In the genomic region with DNA sequence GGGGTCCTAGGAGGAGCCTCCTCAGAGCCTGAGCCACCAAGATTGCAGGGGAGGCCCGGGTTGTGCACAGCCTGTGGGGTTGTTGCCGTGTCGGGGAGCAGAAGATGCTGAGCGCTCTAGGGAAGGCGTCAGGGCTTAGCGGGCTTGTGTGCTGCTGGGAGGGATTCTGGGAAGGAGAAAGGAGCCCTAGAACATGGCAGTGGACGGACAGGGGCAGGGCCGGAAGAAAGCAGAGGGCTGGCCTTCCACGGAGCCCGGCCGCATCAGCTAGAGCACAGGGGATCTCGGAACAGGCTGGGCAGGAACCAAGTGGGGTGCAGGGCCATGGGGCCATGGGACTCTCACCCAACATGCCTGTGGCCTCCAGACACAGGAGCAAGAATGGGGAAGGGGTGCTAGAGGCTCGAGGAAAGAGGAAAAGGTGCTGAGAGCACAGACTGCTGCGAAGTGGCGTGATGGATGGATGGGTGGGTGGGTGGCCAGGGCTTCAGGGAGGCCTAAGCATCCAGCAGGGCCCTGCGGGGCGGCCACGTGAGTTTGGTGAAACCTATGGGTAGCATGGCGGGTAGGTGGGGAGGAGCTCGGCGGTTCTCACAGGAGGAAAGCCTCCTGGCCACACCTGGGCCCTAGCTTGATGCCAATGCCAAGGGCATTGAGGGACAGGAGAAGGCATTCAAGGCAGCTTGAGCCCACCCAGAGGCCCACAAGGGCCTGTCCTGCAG, we compare ENCODE assay signal across 14 cellular contexts.
"Had no signal": no experiment of that assay in that cellular context is flagged by ENCODE, and none has a peak within 500 bp of the region (broad histone marks: within the 10 kb centered on the region; RNA-seq: fewer than 3 reads in every experiment).

No MANE protein-coding gene starts in this region.

- H3K4me1 ChIP-seq: gastrocnemius medialis had no signal

- H3K27me3 ChIP-seq: breast epithelium, gastrocnemius medialis had no signal

- H3K9me3 ChIP-seq: breast epithelium, gastrocnemius medialis had no signal

- H3K27ac ChIP-seq: breast epithelium, gastrocnemius medialis, skin epidermis had no signal

- H3K36me3 ChIP-seq: breast epithelium had no signal

- ATAC-seq: gastrocnemius medialis; naive thymus-derived CD8-positive, alpha-beta T cell had no signal

- H3K4me3 ChIP-seq: breast epithelium, gastrocnemius medialis, skin epidermis had no signal

- DNase-seq: activated CD4-positive, alpha-beta T cell treated with anti-CD3 and anti-CD28 coated beads, Interleukin-2, amount 10 ng/mL, durations not matched to agents 24 days and 14 days; activated CD8-positive, alpha-beta memory T cell treated with anti-CD3 and anti-CD28 coated beads, Interleukin-2, amount 50 U/mL, for 4 hours; activated effector memory CD4-positive, alpha-beta T cell treated with anti-CD3 and anti-CD28 coated beads, Interleukin-2, amount 50 U/mL, for 16 hours; cerebellar nuclear complex; effector CD4-positive, alpha-beta T cell; gastrocnemius medialis; naive thymus-derived CD8-positive, alpha-beta T cell; nucleus accumbens; stimulated activated CD4-positive, alpha-beta T cell treated with anti-CD3 and anti-CD28 coated beads, Interleukin-15, amount 100 ng/mL, for 24 hours; stimulated activated CD4-positive, alpha-beta T cell treated with anti-CD3 and anti-CD28 coated beads, Interleukin-2, amount 100 ng/mL, for 48 hours; T-helper 9 cell; trophoblast cell had no signal
